In genomic region chr16:23611936-23612335, GRCh38 we compare ENCODE assay signal across 37 cellular contexts.
"Had no signal": no experiment of that assay in that cellular context is flagged by ENCODE, and none has a peak within 500 bp of the region (broad histone marks: within the 10 kb centered on the region; RNA-seq: fewer than 3 reads in every experiment).

No MANE protein-coding gene starts in this region.

- H3K27me3 ChIP-seq: adrenal gland, ascending aorta, cardiac muscle cell had no signal

- H3K4me3 Mint-ChIP-seq: activated CD4-positive, alpha-beta memory T cell treated with anti-CD3 and anti-CD28 coated beads, Interleukin-2, amount 10 ng/mL, durations not matched to agents 7 days and 5 days; activated CD4-positive, alpha-beta T cell treated with anti-CD3 and anti-CD28 coated beads for 36 hours; activated CD4-positive, alpha-beta T cell treated with anti-CD3 and anti-CD28 coated beads, Interleukin-2, amount 10 ng/mL, durations not matched to agents 7 days and 5 days; activated naive CD4-positive, alpha-beta T cell treated with anti-CD3 and anti-CD28 coated beads for 36 hours; activated naive CD8-positive, alpha-beta T cell treated with anti-CD3 and anti-CD28 coated beads for 36 hours; activated T-cell treated with anti-CD3 and anti-CD28 coated beads, Interleukin-2, amount 50 U/mL, for 4 hours; activated T-cell treated with anti-CD3 and anti-CD28 coated beads, Interleukin-2, amount 50 U/mL, for 72 hours; activated T-helper 1 cell treated with anti-CD3 and anti-CD28 coated beads, Interleukin-12 subunit alpha, Interleukin-12 subunit beta, Interleukin-2, Interleukin-4 antibody, amounts not matched to agents 30 ng/mL and 10 ng/mL and 1 ng/mL, durations not matched to agents 14 hours and 24 hours and 36 hours; activated T-helper 17 cell treated with anti-CD3 and anti-CD28 coated beads, Interleukin-2, amount 50 U/mL, for 72 hours; brain; central memory CD8-positive, alpha-beta T cell; T-helper 1 cell treated with Interleukin-12 subunit alpha and Interleukin-12 subunit beta and Interleukin-4 antibody, amounts not matched to agents 30 μg/mL and 1 μg/mL, for 36 hours; T-helper 2 cell treated with Interferon-gamma antibody and Interleukin-4, amounts not matched to agents 5 μg/mL and 100 μg/mL, for 36 hours; WTC11 had no signal

- H3K4me3 ChIP-seq: adrenal gland, ascending aorta, cardiac muscle cell had no signal

- H3K9me3 ChIP-seq: adrenal gland, ascending aorta had no signal

- ATAC-seq: activated CD4-positive, alpha-beta T cell treated with anti-CD3 and anti-CD28 coated beads for 36 hours; activated CD4-positive, CD25-positive, alpha-beta regulatory T cell treated with anti-CD3 and anti-CD28 coated beads, Interleukin-2, amount 50 U/mL, for 24 hours; activated naive CD4-positive, alpha-beta T cell treated with anti-CD3 and anti-CD28 coated beads, Interleukin-2, amount 50 U/mL, for 72 hours; activated T-cell treated with anti-CD3 and anti-CD28 coated beads, Interleukin-2, amount 50 U/mL, for 4 hours; activated T-cell treated with anti-CD3 and anti-CD28 coated beads, Interleukin-2, amount 50 U/mL, for 72 hours; activated T-helper 17 cell treated with anti-CD3 and anti-CD28 coated beads, Interleukin-2, amount 50 U/mL, for 72 hours; WTC11 had no signal

- H3K27ac Mint-ChIP-seq: activated CD4-positive, alpha-beta memory T cell treated with anti-CD3 and anti-CD28 coated beads, Interleukin-2, amount 10 ng/mL, durations not matched to agents 7 days and 5 days; activated CD4-positive, alpha-beta T cell treated with anti-CD3 and anti-CD28 coated beads for 36 hours; activated CD4-positive, alpha-beta T cell treated with anti-CD3 and anti-CD28 coated beads, Interleukin-2, amount 10 ng/mL, durations not matched to agents 7 days and 5 days; activated naive CD4-positive, alpha-beta T cell treated with anti-CD3 and anti-CD28 coated beads for 36 hours; activated naive CD4-positive, alpha-beta T cell treated with anti-CD3 and anti-CD28 coated beads, Interleukin-2, amount 50 U/mL, for 72 hours; activated naive CD8-positive, alpha-beta T cell treated with anti-CD3 and anti-CD28 coated beads for 36 hours; activated T-cell treated with anti-CD3 and anti-CD28 coated beads, Interleukin-2, amount 50 U/mL, for 72 hours; activated T-helper 1 cell treated with anti-CD3 and anti-CD28 coated beads, Interleukin-12 subunit alpha, Interleukin-12 subunit beta, Interleukin-2, Interleukin-4 antibody, amounts not matched to agents 30 ng/mL and 10 ng/mL and 1 ng/mL, durations not matched to agents 14 hours and 24 hours and 36 hours; activated T-helper 17 cell treated with anti-CD3 and anti-CD28 coated beads, Interleukin-2, amount 50 U/mL, for 72 hours; brain; T-helper 1 cell treated with Interleukin-12 subunit alpha and Interleukin-12 subunit beta and Interleukin-4 antibody, amounts not matched to agents 30 μg/mL and 1 μg/mL, for 36 hours; T-helper 2 cell treated with Interferon-gamma antibody and Interleukin-4, amounts not matched to agents 5 μg/mL and 100 μg/mL, for 36 hours; WTC11 had no signal

- H3K9me3 Mint-ChIP-seq: activated CD4-positive, alpha-beta memory T cell treated with anti-CD3 and anti-CD28 coated beads, Interleukin-2, amount 10 ng/mL, durations not matched to agents 7 days and 5 days; activated CD4-positive, alpha-beta T cell treated with anti-CD3 and anti-CD28 coated beads, Interleukin-2, amount 10 ng/mL, durations not matched to agents 7 days and 5 days; activated naive CD4-positive, alpha-beta T cell treated with anti-CD3 and anti-CD28 coated beads for 36 hours; activated naive CD4-positive, alpha-beta T cell treated with anti-CD3 and anti-CD28 coated beads, Interleukin-2, amount 50 U/mL, for 72 hours; activated naive CD8-positive, alpha-beta T cell treated with anti-CD3 and anti-CD28 coated beads for 36 hours; activated T-cell treated with anti-CD3 and anti-CD28 coated beads, Interleukin-2, amount 50 U/mL, for 4 hours; activated T-cell treated with anti-CD3 and anti-CD28 coated beads, Interleukin-2, amount 50 U/mL, for 72 hours; activated T-helper 1 cell treated with anti-CD3 and anti-CD28 coated beads, Interleukin-12 subunit alpha, Interleukin-12 subunit beta, Interleukin-2, Interleukin-4 antibody, amounts not matched to agents 30 ng/mL and 10 ng/mL and 1 ng/mL, durations not matched to agents 14 hours and 24 hours and 36 hours; activated T-helper 17 cell treated with anti-CD3 and anti-CD28 coated beads, Interleukin-2, amount 50 U/mL, for 72 hours; brain; central memory CD8-positive, alpha-beta T cell; T-helper 1 cell treated with Interleukin-12 subunit alpha and Interleukin-12 subunit beta and Interleukin-4 antibody, amounts not matched to agents 30 μg/mL and 1 μg/mL, for 36 hours; T-helper 2 cell treated with Interferon-gamma antibody and Interleukin-4, amounts not matched to agents 5 μg/mL and 100 μg/mL, for 36 hours; WTC11 had no signal

- DNase-seq: activated CD4-positive, alpha-beta memory T cell treated with anti-CD3 and anti-CD28 coated beads, Interleukin-2, amount 10 ng/mL, durations not matched to agents 7 days and 5 days; activated CD4-positive, alpha-beta T cell treated with anti-CD3 and anti-CD28 coated beads for 1 hour; activated CD4-positive, alpha-beta T cell treated with anti-CD3 and anti-CD28 coated beads for 36 hours; activated CD4-positive, alpha-beta T cell treated with anti-CD3 and anti-CD28 coated beads for 48 hours; activated CD4-positive, alpha-beta T cell treated with anti-CD3 and anti-CD28 coated beads, Interleukin-2, amount 10 ng/mL, durations not matched to agents 7 days and 5 days; activated CD4-positive, alpha-beta T cell treated with anti-CD3 and anti-CD28 coated beads, Interleukin-2, amount 50 U/mL, for 48 hours; activated CD4-positive, CD25-positive, alpha-beta regulatory T cell; activated CD8-positive, alpha-beta memory T cell treated with anti-CD3 and anti-CD28 coated beads, Interleukin-2, amount 50 U/mL, for 4 hours; activated effector memory CD4-positive, alpha-beta T cell treated with anti-CD3 and anti-CD28 coated beads, Interleukin-2, amount 50 U/mL, for 16 hours; activated gamma-delta T cell treated with Interleukin-2 at 50 U/mL for 16 hours; activated naive CD4-positive, alpha-beta T cell; activated naive CD4-positive, alpha-beta T cell treated with anti-CD3 and anti-CD28 coated beads for 36 hours; activated naive CD4-positive, alpha-beta T cell treated with anti-CD3 and anti-CD28 coated beads, Interleukin-2, amount 50 U/mL, for 16 hours; activated naive CD8-positive, alpha-beta T cell treated with anti-CD3 and anti-CD28 coated beads for 36 hours; activated T-cell treated with anti-CD3 and anti-CD28 coated beads for 4 hours; activated T-cell treated with anti-CD3 and anti-CD28 coated beads, Interleukin-2, amount 50 U/mL, for 1 hour; activated T-cell treated with anti-CD3 and anti-CD28 coated beads, Interleukin-2, amount 50 U/mL, for 4 hours; activated T-cell treated with anti-CD3 and anti-CD28 coated beads, Interleukin-2, amount 50 U/mL, for 72 hours; adrenal gland; amniotic stem cell; caudate nucleus; cerebellar nuclear complex; T-helper 1 cell; T-helper 2 cell; T-helper 9 cell; WERI-Rb-1 had no signal

- H3K27ac ChIP-seq: adrenal gland, ascending aorta, cardiac muscle cell, WERI-Rb-1 had no signal

- H3K27me3 Mint-ChIP-seq: activated CD4-positive, alpha-beta memory T cell treated with anti-CD3 and anti-CD28 coated beads, Interleukin-2, amount 10 ng/mL, durations not matched to agents 7 days and 5 days; activated CD4-positive, alpha-beta T cell treated with anti-CD3 and anti-CD28 coated beads for 36 hours; activated CD4-positive, alpha-beta T cell treated with anti-CD3 and anti-CD28 coated beads, Interleukin-2, amount 10 ng/mL, durations not matched to agents 7 days and 5 days; activated naive CD8-positive, alpha-beta T cell treated with anti-CD3 and anti-CD28 coated beads for 36 hours; activated T-helper 17 cell treated with anti-CD3 and anti-CD28 coated beads, Interleukin-2, amount 50 U/mL, for 72 hours; brain; central memory CD8-positive, alpha-beta T cell had no signal

- H3K4me1 ChIP-seq: adrenal gland, ascending aorta had no signal

- H3K4me1 Mint-ChIP-seq: activated CD4-positive, alpha-beta memory T cell treated with anti-CD3 and anti-CD28 coated beads, Interleukin-2, amount 10 ng/mL, durations not matched to agents 7 days and 5 days; activated CD4-positive, alpha-beta T cell treated with anti-CD3 and anti-CD28 coated beads for 36 hours; activated CD4-positive, alpha-beta T cell treated with anti-CD3 and anti-CD28 coated beads, Interleukin-2, amount 10 ng/mL, durations not matched to agents 7 days and 5 days; activated naive CD8-positive, alpha-beta T cell treated with anti-CD3 and anti-CD28 coated beads for 36 hours; activated T-helper 17 cell treated with anti-CD3 and anti-CD28 coated beads, Interleukin-2, amount 50 U/mL, for 72 hours; brain; central memory CD8-positive, alpha-beta T cell; WTC11 had no signal
